Comparison of ENCODE assay signal across 6 cellular contexts in the genomic region with DNA sequence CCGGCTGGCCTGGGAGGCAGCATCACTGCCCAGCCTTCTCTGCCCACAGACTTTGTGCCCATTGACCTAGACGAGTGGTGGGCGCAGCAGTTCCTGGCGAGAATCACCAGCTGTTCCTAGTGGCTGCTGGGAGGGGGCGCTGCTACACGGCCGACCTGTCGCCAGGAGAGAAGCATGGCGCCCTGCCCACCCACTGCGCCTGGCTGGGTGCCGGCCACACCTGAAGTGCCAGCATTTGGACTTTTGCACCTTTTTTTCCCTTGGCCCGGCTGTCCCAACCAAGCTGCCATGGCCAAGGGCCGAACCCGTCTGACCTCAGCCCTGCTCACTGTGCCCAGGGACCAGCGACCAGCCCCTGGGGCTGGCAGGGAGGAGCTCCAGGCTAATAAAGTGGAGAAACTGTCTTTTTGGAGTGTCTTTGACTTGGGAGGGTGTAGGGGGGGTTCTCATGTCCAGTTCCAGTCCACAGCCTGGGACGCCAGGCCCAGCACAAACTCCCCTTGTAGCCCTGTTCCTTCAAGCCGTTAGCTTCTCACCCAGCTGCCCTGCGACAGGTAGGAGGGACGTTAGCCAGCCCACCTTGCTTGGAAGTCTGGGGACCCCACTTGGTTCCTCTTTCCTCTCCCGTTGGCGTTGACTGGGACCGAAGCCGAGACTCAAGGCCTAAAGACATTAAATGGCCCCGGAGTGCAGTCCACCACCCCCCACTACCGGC. TPM values are rescaled to one million over a fixed set of nuclear protein-coding genes. Genes with fewer than 3 reads are reported as not detected.
DNase-seq lines count a peak whose midpoint lies in the region; ATAC-seq lines count a peak whose summit lies in the region.

No MANE protein-coding gene starts in this region.

- H3K27me3 Mint-ChIP-seq in activated naive CD4-positive, alpha-beta T cell treated with anti-CD3 and anti-CD28 coated beads, Interleukin-2, amount 10 ng/mL, durations not matched to agents 7 days and 5 days = no peaks in the 10 kb centered on the region
- H3K27me3 Mint-ChIP-seq in memory B cell = no peaks in the 10 kb centered on the region

- H3K4me3 Mint-ChIP-seq in activated naive CD4-positive, alpha-beta T cell treated with anti-CD3 and anti-CD28 coated beads, Interleukin-2, amount 10 ng/mL, durations not matched to agents 7 days and 5 days = peak overlapping the region; percentile 74
- peak overlapping the region; percentile 82 for H3K4me3 Mint-ChIP-seq in memory B cell

- CTCF ChIA-PET in activated naive CD4-positive, alpha-beta T cell treated with anti-CD3 and anti-CD28 coated beads, Interleukin-2, amount 10 ng/mL, durations not matched to agents 7 days and 5 days (lab: Charles Lee) = interaction anchor here (0.7 to 1.6 kb wide), 4 partner anchors 12 to 153 kb away, joined by 3 read pairs; a partner anchor contains a TSS

- in situ Hi-C loops in Caki2 (cut with HindIII; ENCODE audit: low pct_unique_long_range_greater_than_20kb, low sequenced_read_pairs) = no loop called here

- peak; percentile 18 for ATAC-seq in memory B cell (ENCODE audit: low read depth)
- ATAC-seq in GM21423 (IDR thresholded peaks at IDR 0.05; ENCODE audit: unreplicated experiment) = no peak

- H3K27ac Mint-ChIP-seq in activated naive CD4-positive, alpha-beta T cell treated with anti-CD3 and anti-CD28 coated beads, Interleukin-2, amount 10 ng/mL, durations not matched to agents 7 days and 5 days = peak overlapping the region; percentile 81
- H3K27ac Mint-ChIP-seq in memory B cell = peak overlapping the region; percentile 77

- peaks cover 25% of the 10 kb centered on the region for H3K4me1 Mint-ChIP-seq in activated naive CD4-positive, alpha-beta T cell treated with anti-CD3 and anti-CD28 coated beads, Interleukin-2, amount 10 ng/mL, durations not matched to agents 7 days and 5 days
- peaks cover 23% of the 10 kb centered on the region for H3K4me1 Mint-ChIP-seq in memory B cell

- H3K9me3 Mint-ChIP-seq in activated naive CD4-positive, alpha-beta T cell treated with anti-CD3 and anti-CD28 coated beads, Interleukin-2, amount 10 ng/mL, durations not matched to agents 7 days and 5 days = no peaks in the 10 kb centered on the region
- no peaks in the 10 kb centered on the region for H3K9me3 Mint-ChIP-seq in memory B cell

- H3K36me3 Mint-ChIP-seq in activated naive CD4-positive, alpha-beta T cell treated with anti-CD3 and anti-CD28 coated beads, Interleukin-2, amount 10 ng/mL, durations not matched to agents 7 days and 5 days = peaks cover 1% of the 10 kb centered on the region
- no peaks in the 10 kb centered on the region for H3K36me3 Mint-ChIP-seq in memory B cell

- DNase-seq in Caki2 (ENCODE audit: low read depth) (peak; percentile 79), MV-4-11 (lab: John Stamatoyannopoulos, UW) (peak; percentile 43), memory B cell (ENCODE audit: low spot score in 2 of 2) (no peak), GM19238 (ENCODE audit: insufficient read length, low spot score) (no peak)
- peak; percentile 54 for DNase-seq in activated naive CD4-positive, alpha-beta T cell treated with anti-CD3 and anti-CD28 coated beads, Interleukin-2, amount 10 ng/mL, durations not matched to agents 7 days and 5 days

RNA-seq across cellular contexts. Expression of a gene that starts 0.9 kb away (rescaled TPM):
- 12.3 and 52.7 TPM in 2 replicates for total RNA-seq in Caki2 (2014; rRNA removed; shearing (Covaris generic); ENCODE audit: low replicate concordance)

RNA-seq across cellular contexts. Expression of a gene that starts 6.6 kb away (rescaled TPM):
- total RNA-seq in Caki2 (2014; rRNA removed; shearing (Covaris generic); ENCODE audit: low replicate concordance) = 93.0 and 94.1 TPM in 2 replicates

RNA-seq across cellular contexts. Expression of a gene that starts 12.1 kb away (rescaled TPM):
- 433 and 438 TPM in 2 replicates for total RNA-seq in Caki2 (2014; rRNA removed; shearing (Covaris generic); ENCODE audit: low replicate concordance)

RNA-seq across cellular contexts. Expression of a gene that starts 17.4 kb away (rescaled TPM):
- 0.07 TPM in 1 of 2 replicates, not detected in the other for total RNA-seq in Caki2 (2014; rRNA removed; shearing (Covaris generic); ENCODE audit: low replicate concordance)

RNA-seq across cellular contexts. Expression of a gene that starts 19.7 kb away (rescaled TPM):
- 91.5 and 99.0 TPM in 2 replicates for total RNA-seq in Caki2 (2014; rRNA removed; shearing (Covaris generic); ENCODE audit: low replicate concordance)

Comparison
In these comparisons a context has a peak if more than half of its experiments do, and no peak if none do; other contexts are left out.
1. DNase-seq: peak in Caki2 (single experiment), MV-4-11 (single experiment) and activated naive CD4-positive, alpha-beta T cell treated with anti-CD3 and anti-CD28 coated beads, Interleukin-2, amount 10 ng/mL, durations not matched to agents 7 days and 5 days (single experiment); none in memory B cell (0 of 2) and GM19238 (single experiment).